In genomic region chr22:41948142-41948541, GRCh38 we compare ENCODE assay signal across 26 cellular contexts. TPM values are rescaled to one million over a fixed set of nuclear protein-coding genes. Genes with fewer than 3 reads are reported as not detected.
DNase-seq lines count a peak whose midpoint lies in the region; TF ChIP-seq lines count a peak whose summit lies in the region.
"Had no signal": no experiment of that assay in that cellular context is flagged by ENCODE, and none has a peak within 500 bp of the region (broad histone marks: within the 10 kb centered on the region; RNA-seq: fewer than 3 reads in every experiment).

No MANE protein-coding gene starts in this region.

- no peak overlapping the region for H3K27ac Mint-ChIP-seq in T-helper 2 cell treated with Interferon-gamma antibody and Interleukin-4, amounts not matched to agents 5 μg/mL and 100 μg/mL, for 36 hours
- H3K27ac Mint-ChIP-seq in brain, result peak overlapping the region in 4 of 5 experiments; percentile 87 to 97 (median 93)
- H3K27ac Mint-ChIP-seq: progenitor cell of endocrine pancreas had no signal

- H3K4ac ChIP-seq in neuronal stem cell (ENCODE audit: low read length), result no peak overlapping the region

- no CpG with 5 or more reads among the region's 2 CpGs for WGBS in neuronal stem cell (ENCODE audit: extremely low coverage in 2 of 2, insufficient read length in 2 of 2, insufficient replicate concordance in 1 of 2), 2 donors

- POLR2A ChIA-PET in PC-9 (lab: Charles Lee; ENCODE audit: unreplicated experiment), result no interaction called here

- no TSS peak for BruUV-seq in PC-9 (replicated peaks; lab: Mats Ljungman, UMichigan)

- TF ChIP-seq CTCF in DOHH2 (IDR thresholded peaks at IDR 0.05; ENCODE audit: low read depth, low read length, poor library complexity, severe bottlenecking), result no peak
- TF ChIP-seq CTCF in PC-9 (conservative IDR thresholded peaks at IDR 0.05), result no peak
- TF ChIP-seq CTCF in brain (conservative IDR thresholded peaks at IDR 0.05), result no peak

- peaks cover 82% of the 10 kb centered on the region for H3K4me1 ChIP-seq in DOHH2 (ENCODE audit: control insufficient read depth, low read length)
- peaks cover 18% of the 10 kb centered on the region for H3K4me1 ChIP-seq in PC-9 (replicated peaks; ENCODE audit: insufficient read depth)
- peaks cover 25 to 32% of the 10 kb centered on the region in 2 donors for H3K4me1 ChIP-seq in neuronal stem cell (ENCODE audit: control insufficient read depth in 2 of 2, insufficient read depth in 1 of 2, low read depth in 1 of 2, low read length in 2 of 2)
- H3K4me1 ChIP-seq: foreskin keratinocyte had no signal

- H3K4me3 ChIP-seq in DOHH2 (ENCODE audit: low read length) (peak overlapping the region; percentile 81), PC-9 (no peak overlapping the region), neuronal stem cell (ENCODE audit: low read length in 2 of 2) (no peak overlapping the region)
- H3K4me3 ChIP-seq: Peyer's patch had no signal

- H3K27ac ChIP-seq in DOHH2 (ENCODE audit: low read depth, low read length) (peak overlapping the region; percentile 87), PC-9 (no peak overlapping the region), neuronal stem cell (replicated peaks; ENCODE audit: low read length) (no peak overlapping the region)
- H3K27ac ChIP-seq: foreskin keratinocyte, Peyer's patch, skin epidermis had no signal

- H3K27me3 ChIP-seq in DOHH2 (ENCODE audit: control insufficient read depth, low read length) (no peaks in the 10 kb centered on the region), PC-9 (ENCODE audit: insufficient read depth, low read depth) (no peaks in the 10 kb centered on the region), neuronal stem cell (ENCODE audit: control insufficient read depth in 3 of 3, insufficient read depth in 3 of 3, low read depth in 1 of 3, low read length in 3 of 3) (no peaks in the 10 kb centered on the region)
- H3K27me3 ChIP-seq: foreskin keratinocyte, Peyer's patch had no signal

- H3F3A ChIP-seq in DOHH2 (ENCODE audit: control insufficient read depth, insufficient read depth), result peaks cover 39% of the 10 kb centered on the region
- peaks cover 7% of the 10 kb centered on the region for H3F3A ChIP-seq in PC-9 (ENCODE audit: insufficient read depth, low read depth)

- H2BK12ac ChIP-seq in neuronal stem cell (ENCODE audit: low read length), result no peak overlapping the region

- CTCF ChIA-PET in PC-9 (lab: Charles Lee), result no interaction called here

- no peak overlapping the region for H3K18ac ChIP-seq in neuronal stem cell (ENCODE audit: low read length)

- H3K14ac ChIP-seq in neuronal stem cell (ENCODE audit: low read length), result no peak overlapping the region

- no peak overlapping the region for H2AK5ac ChIP-seq in neuronal stem cell (ENCODE audit: low read depth, low read length)

- peaks cover 26% of the 10 kb centered on the region for H3K36me3 Mint-ChIP-seq in T-helper 2 cell treated with Interferon-gamma antibody and Interleukin-4, amounts not matched to agents 5 μg/mL and 100 μg/mL, for 36 hours (ENCODE audit: low read depth)
- no peaks in the 10 kb centered on the region for H3K36me3 Mint-ChIP-seq in brain

- H3K27me3 Mint-ChIP-seq in T-helper 2 cell treated with Interferon-gamma antibody and Interleukin-4, amounts not matched to agents 5 μg/mL and 100 μg/mL, for 36 hours (ENCODE audit: low read depth), result no peaks in the 10 kb centered on the region
- H3K27me3 Mint-ChIP-seq in brain, result peaks cover 4% of the 10 kb centered on the region
- H3K27me3 Mint-ChIP-seq: B cell; naive thymus-derived CD4-positive, alpha-beta T cell; progenitor cell of endocrine pancreas had no signal

- H4K8ac ChIP-seq in neuronal stem cell (ENCODE audit: low read depth, low read length), result no peak overlapping the region

- H3K79me2 ChIP-seq in DOHH2 (ENCODE audit: control insufficient read depth, low read length) (peaks cover 82% of the 10 kb centered on the region), PC-9 (ENCODE audit: low read depth) (peaks cover 19% of the 10 kb centered on the region)

- H3K9me3 Mint-ChIP-seq in T-helper 2 cell treated with Interferon-gamma antibody and Interleukin-4, amounts not matched to agents 5 μg/mL and 100 μg/mL, for 36 hours, result no peaks in the 10 kb centered on the region
- H3K9me3 Mint-ChIP-seq in brain, result no peaks in the 10 kb centered on the region
- H3K9me3 Mint-ChIP-seq: dendritic cell treated with granulocyte-macrophage colony-stimulating factor and Interleukin-4, amounts not matched to agents 40 ng/mL and 50 ng/mL, for 4 days; naive thymus-derived CD4-positive, alpha-beta T cell had no signal

- H3K79me1 ChIP-seq in neuronal stem cell (ENCODE audit: low read depth, low read length), result peaks cover 12% of the 10 kb centered on the region

- peaks cover 31% of the 10 kb centered on the region for H3K4me1 Mint-ChIP-seq in T-helper 2 cell treated with Interferon-gamma antibody and Interleukin-4, amounts not matched to agents 5 μg/mL and 100 μg/mL, for 36 hours (ENCODE audit: low read depth)
- peaks cover 78% of the 10 kb centered on the region for H3K4me1 Mint-ChIP-seq in brain

- H2AFZ ChIP-seq in PC-9 (no peak overlapping the region), neuronal stem cell (ENCODE audit: low read length) (no peak overlapping the region)

- peaks cover 4% of the 10 kb centered on the region; the same call in 1 of the 2 replicates for H4K20me1 ChIP-seq in DOHH2 (ENCODE audit: control insufficient read depth, insufficient read depth, low read depth, low read length)
- H4K20me1 ChIP-seq in PC-9 (ENCODE audit: insufficient read depth), result no peaks in the 10 kb centered on the region

- peaks cover 34% of the 10 kb centered on the region for H3K36me3 ChIP-seq in DOHH2 (ENCODE audit: control insufficient read depth, low read length)
- no peaks in the 10 kb centered on the region for H3K36me3 ChIP-seq in PC-9 (ENCODE audit: low read depth)
- peaks cover 14 to 27% of the 10 kb centered on the region in 2 donors for H3K36me3 ChIP-seq in neuronal stem cell (replicated peaks in 1 of 2; ENCODE audit: control insufficient read depth in 2 of 2, insufficient read depth in 2 of 2, low read length in 2 of 2)
- H3K36me3 ChIP-seq: Peyer's patch had no signal

- no peak for DNase-seq in T-helper 2 cell treated with Interferon-gamma antibody and Interleukin-4, amounts not matched to agents 5 μg/mL and 100 μg/mL, for 36 hours (ENCODE audit: low spot score)
- DNase-seq in T-helper 2 cell (no peak), PC-9 (no peak), neuronal stem cell (ENCODE audit: low spot score) (no peak), T-helper 9 cell (no peak), H4 (ENCODE audit: low spot score) (no peak)
- DNase-seq: activated CD4-positive, alpha-beta T cell treated with anti-CD3 and anti-CD28 coated beads for 1 hour; activated T-cell treated with anti-CD3 and anti-CD28 coated beads, Interleukin-2, amount 50 U/mL, for 1 hour; foreskin keratinocyte; mesenchymal stem cell; naive thymus-derived CD4-positive, alpha-beta T cell; NCI-H146; NCI-H2171 treated with DMSO at 0.1 percent for 48 hours; Peyer's patch; stimulated activated CD4-positive, alpha-beta T cell treated with anti-CD3 and anti-CD28 coated beads, Interleukin-2, amount 100 ng/mL, for 48 hours had no signal

- H3K9me3 ChIP-seq in DOHH2 (ENCODE audit: control insufficient read depth, insufficient read depth, low read length) (no peaks in the 10 kb centered on the region), PC-9 (ENCODE audit: insufficient read depth, low read depth) (no peaks in the 10 kb centered on the region), neuronal stem cell (replicated peaks in 1 of 2; ENCODE audit: control insufficient read depth in 2 of 2, insufficient read depth in 1 of 2, low read depth in 1 of 2, low read length in 2 of 2) (no peaks in the 10 kb centered on the region)
- H3K9me3 ChIP-seq: HAP-1, Peyer's patch had no signal

- H3K23ac ChIP-seq in neuronal stem cell (ENCODE audit: low read depth, low read length, poor library complexity), result no peak overlapping the region

- H3K9ac ChIP-seq in neuronal stem cell (ENCODE audit: low read depth, low read length, poor library complexity), result no peak overlapping the region

- intact Hi-C loops in PC-9 (cut with micrococcal nuclease; ENCODE audit: unreplicated experiment), result loop anchor here (5.0 to 10.0 kb wide), 2 partner anchors 127 to 406 kb away; partner anchors contain the start of genes NAGA, PHETA2, POLR3H and SMDT1

- H2BK120ac ChIP-seq in neuronal stem cell (ENCODE audit: low read depth, low read length), result no peak overlapping the region

- H2BK5ac ChIP-seq in neuronal stem cell (ENCODE audit: low read length), result no peak overlapping the region

- no peaks in the 10 kb centered on the region for H3K9me2 ChIP-seq in DOHH2 (replicated peaks; ENCODE audit: control insufficient read depth, low read length)
- no peaks in the 10 kb centered on the region for H3K9me2 ChIP-seq in PC-9 (ENCODE audit: insufficient read depth)

- no peak overlapping the region for H2BK15ac ChIP-seq in neuronal stem cell (ENCODE audit: low read length)

- peak overlapping the region; percentile 97 for H3K4me3 Mint-ChIP-seq in T-helper 2 cell treated with Interferon-gamma antibody and Interleukin-4, amounts not matched to agents 5 μg/mL and 100 μg/mL, for 36 hours
- H3K4me3 Mint-ChIP-seq in brain, result peak overlapping the region; percentile 33 to 94 (median 93)
- H3K4me3 Mint-ChIP-seq: B cell had no signal

- H3K4me2 ChIP-seq in DOHH2 (ENCODE audit: low read length) (peak overlapping the region; percentile 75), PC-9 (peak overlapping the region; percentile 88), neuronal stem cell (ENCODE audit: insufficient read depth, low read length, poor library complexity, severe bottlenecking) (no peak overlapping the region)

- no peak overlapping the region for H4K91ac ChIP-seq in neuronal stem cell (ENCODE audit: low read depth, low read length, poor library complexity)

RNA-seq across cellular contexts. Expression of gene CENPM, which starts 1.2 kb away (rescaled TPM):
- 42.0 and 53.8 TPM in 2 replicates for total RNA-seq in PC-9 (2021)
- 40.5 TPM for polyA plus RNA-seq in brain (ENCODE audit: insufficient read depth, low read depth, low replicate concordance)
- 31.3 TPM for polyA plus RNA-seq in neuronal stem cell (2013, experiment 1 of 2)
- polyA plus RNA-seq in neuronal stem cell (2013, experiment 2 of 2), result 32.8 TPM
- total RNA-seq in H4 (2014; rRNA removed; shearing (Covaris generic)), result 52.7 and 62.4 TPM in 2 replicates

RNA-seq across cellular contexts. Expression of gene SEPTIN3, which starts 21.1 kb away (rescaled TPM):
- 1.2 and 1.5 TPM in 2 replicates for total RNA-seq in PC-9 (2021)
- polyA plus RNA-seq in brain (ENCODE audit: insufficient read depth, low read depth, low replicate concordance), result 289 TPM
- polyA plus RNA-seq in neuronal stem cell (2013, experiment 1 of 2), result 42.3 TPM
- 42.6 TPM for polyA plus RNA-seq in neuronal stem cell (2013, experiment 2 of 2)
- 4.2 and 4.5 TPM in 2 replicates for total RNA-seq in H4 (2014; rRNA removed; shearing (Covaris generic))
- total RNA-seq: Peyer's patch had no signal
- polyA plus RNA-seq: naive thymus-derived CD4-positive, alpha-beta T cell had no signal

RNA-seq across cellular contexts. Expression of gene TNFRSF13C, which starts 21.5 kb away (rescaled TPM):
- 2.7 and 4.0 TPM in 2 replicates for total RNA-seq in PC-9 (2021)
- 1.4 TPM for polyA plus RNA-seq in brain (ENCODE audit: insufficient read depth, low read depth, low replicate concordance)
- 1.6 TPM for polyA plus RNA-seq in neuronal stem cell (2013, experiment 1 of 2)
- polyA plus RNA-seq in neuronal stem cell (2013, experiment 2 of 2), result 1.8 TPM
- 0.10 TPM in 1 of 2 replicates, not detected in the other for total RNA-seq in H4 (2014; rRNA removed; shearing (Covaris generic))

RNA-seq across cellular contexts. Expression of gene SHISA8, which starts 33.3 kb away (rescaled TPM):
- 2.3 and 4.3 TPM in 2 replicates for total RNA-seq in PC-9 (2021)
- polyA plus RNA-seq in brain (ENCODE audit: insufficient read depth, low read depth, low replicate concordance), result 4.1 TPM
- polyA plus RNA-seq in neuronal stem cell (2013, experiment 1 of 2), result 0.07 TPM
- 0.14 TPM for polyA plus RNA-seq in neuronal stem cell (2013, experiment 2 of 2)
- total RNA-seq in H4 (2014; rRNA removed; shearing (Covaris generic)), result not detected in 2 replicates
- total RNA-seq: foreskin keratinocyte, kidney epithelial cell, MCF 10A, Peyer's patch, progenitor cell of endocrine pancreas, urinary bladder had no signal
- polyA plus RNA-seq: adipose tissue; foreskin keratinocyte; naive thymus-derived CD4-positive, alpha-beta T cell; urinary bladder had no signal
